In genomic region chr5:82808960-82809359, GRCh38 we compare ENCODE assay signal across 20 cellular contexts.
"Had no signal": no experiment of that assay in that cellular context is flagged by ENCODE, and none has a peak within 500 bp of the region (broad histone marks: within the 10 kb centered on the region; RNA-seq: fewer than 3 reads in every experiment).

No MANE protein-coding gene starts in this region.

- H3K4me1 ChIP-seq: body of pancreas, esophagus muscularis mucosa, sigmoid colon, tibial nerve had no signal

- H3K9ac ChIP-seq: SK-N-SH had no signal

- H3K27ac Mint-ChIP-seq: activated B cell treated with CpG ODN at 0.5 μM for 24 hours; activated CD8-positive, alpha-beta memory T cell treated with anti-CD3 and anti-CD28 coated beads, Interleukin-2, amount 10 ng/mL, durations not matched to agents 7 days and 5 days; activated naive CD4-positive, alpha-beta T cell treated with anti-CD3 and anti-CD28 coated beads for 36 hours; dendritic cell treated with granulocyte-macrophage colony-stimulating factor and Interleukin-4, amounts not matched to agents 40 ng/mL and 50 ng/mL, for 4 days; mesothelial cell of epicardium; natural killer cell treated with Interleukin-12 subunit alpha and Interleukin-12 subunit beta and Interleukin-15 and Interleukin-18, amount 100 ng/mL, for 72 hours; stimulated activated naive CD8-positive, alpha-beta T cell treated with anti-CD3 and anti-CD28 coated beads, Interleukin-15, Interleukin-2, amounts not matched to agents 100 ng/mL and 50 ng/mL, for 24 hours; T-helper 2 cell treated with Interferon-gamma antibody and Interleukin-4, amounts not matched to agents 5 μg/mL and 100 μg/mL, for 36 hours had no signal

- H3K4me2 ChIP-seq: SK-N-SH had no signal

- H3K9me3 ChIP-seq: body of pancreas, esophagus muscularis mucosa, left lung, sigmoid colon, SK-N-SH, tibial nerve had no signal

- H3K4me3 ChIP-seq: body of pancreas, esophagus muscularis mucosa, left lung, sigmoid colon, tibial nerve had no signal

- H3K27ac ChIP-seq: body of pancreas, esophagus muscularis mucosa, left lung, sigmoid colon, tibial nerve had no signal

- H3K36me3 Mint-ChIP-seq: activated CD8-positive, alpha-beta memory T cell treated with anti-CD3 and anti-CD28 coated beads, Interleukin-2, amount 10 ng/mL, durations not matched to agents 7 days and 5 days; mesothelial cell of epicardium; natural killer cell treated with Interleukin-12 subunit alpha and Interleukin-12 subunit beta and Interleukin-15 and Interleukin-18, amount 100 ng/mL, for 72 hours had no signal

- H3K4me1 Mint-ChIP-seq: activated B cell treated with CpG ODN at 0.5 μM for 24 hours; activated CD8-positive, alpha-beta memory T cell treated with anti-CD3 and anti-CD28 coated beads, Interleukin-2, amount 10 ng/mL, durations not matched to agents 7 days and 5 days had no signal

- H3K27me3 ChIP-seq: body of pancreas, esophagus muscularis mucosa, left lung, sigmoid colon, tibial nerve had no signal

- H3K4me3 Mint-ChIP-seq: activated B cell treated with CpG ODN at 0.5 μM for 24 hours; activated CD8-positive, alpha-beta memory T cell treated with anti-CD3 and anti-CD28 coated beads, Interleukin-2, amount 10 ng/mL, durations not matched to agents 7 days and 5 days; activated naive CD4-positive, alpha-beta T cell treated with anti-CD3 and anti-CD28 coated beads for 36 hours; dendritic cell treated with granulocyte-macrophage colony-stimulating factor and Interleukin-4, amounts not matched to agents 40 ng/mL and 50 ng/mL, for 4 days; mesothelial cell of epicardium; natural killer cell treated with Interleukin-12 subunit alpha and Interleukin-12 subunit beta and Interleukin-15 and Interleukin-18, amount 100 ng/mL, for 72 hours; stimulated activated naive CD8-positive, alpha-beta T cell treated with anti-CD3 and anti-CD28 coated beads, Interleukin-15, Interleukin-2, amounts not matched to agents 100 ng/mL and 50 ng/mL, for 24 hours; T-helper 2 cell treated with Interferon-gamma antibody and Interleukin-4, amounts not matched to agents 5 μg/mL and 100 μg/mL, for 36 hours had no signal

- H3K36me3 ChIP-seq: esophagus muscularis mucosa, left lung, sigmoid colon, tibial nerve had no signal

- H3K9me3 Mint-ChIP-seq: activated naive CD4-positive, alpha-beta T cell treated with anti-CD3 and anti-CD28 coated beads for 36 hours; dendritic cell treated with granulocyte-macrophage colony-stimulating factor and Interleukin-4, amounts not matched to agents 40 ng/mL and 50 ng/mL, for 4 days; natural killer cell treated with Interleukin-12 subunit alpha and Interleukin-12 subunit beta and Interleukin-15 and Interleukin-18, amount 100 ng/mL, for 72 hours; stimulated activated naive CD8-positive, alpha-beta T cell treated with anti-CD3 and anti-CD28 coated beads, Interleukin-15, Interleukin-2, amounts not matched to agents 100 ng/mL and 50 ng/mL, for 24 hours; T-helper 2 cell treated with Interferon-gamma antibody and Interleukin-4, amounts not matched to agents 5 μg/mL and 100 μg/mL, for 36 hours had no signal

- ATAC-seq: activated CD8-positive, alpha-beta memory T cell treated with anti-CD3 and anti-CD28 coated beads, Interleukin-2, amount 10 ng/mL, durations not matched to agents 7 days and 5 days; body of pancreas; left lung; natural killer cell treated with Interleukin-12 subunit alpha and Interleukin-12 subunit beta and Interleukin-15 and Interleukin-18, amount 100 ng/mL, for 72 hours had no signal

- DNase-seq: activated B cell treated with CpG ODN at 0.5 μM for 24 hours; activated CD4-positive, alpha-beta T cell treated with anti-CD3 and anti-CD28 coated beads, Interleukin-2, amount 50 U/mL, for 1 hour; activated CD8-positive, alpha-beta memory T cell treated with anti-CD3 and anti-CD28 coated beads, Interleukin-2, amount 10 ng/mL, durations not matched to agents 7 days and 5 days; activated naive CD4-positive, alpha-beta T cell treated with anti-CD3 and anti-CD28 coated beads for 36 hours; activated T-cell treated with anti-CD3 and anti-CD28 coated beads, Interleukin-2, amount 50 U/mL, for 1 hour; body of pancreas; effector CD8-positive, alpha-beta T cell; islet precursor cell; left lung; nucleus accumbens; sigmoid colon; SK-N-SH; stimulated activated CD4-positive, alpha-beta T cell treated with anti-CD3 and anti-CD28 coated beads, Interleukin-12 subunit alpha, Interleukin-12 subunit beta, amount 100 ng/mL, for 4 hours had no signal

- H3K27me3 Mint-ChIP-seq: activated B cell treated with CpG ODN at 0.5 μM for 24 hours; dendritic cell treated with granulocyte-macrophage colony-stimulating factor and Interleukin-4, amounts not matched to agents 40 ng/mL and 50 ng/mL, for 4 days had no signal
